8 cellular contexts compared by ENCODE assay signal in genomic region chr11:77590194-77590591, GRCh38. TPM values are rescaled to one million over a fixed set of nuclear protein-coding genes. Genes with fewer than 3 reads are reported as not detected.
DNase-seq lines count a peak whose midpoint lies in the region; ATAC-seq and TF ChIP-seq lines count a peak whose summit lies in the region.

No MANE protein-coding gene starts in this region.

- DNase-seq in Caco-2 (peak; percentile 82 to 85), NCI-H2227 treated with DMSO at 0.1 percent for 48 hours (lab: John Stamatoyannopoulos, UW) (peak; percentile 74), astrocyte of the spinal cord (ENCODE audit: low read depth, low spot score) (peak; percentile 35)

- H3K36me3 Mint-ChIP-seq in Caco-2 (ENCODE audit: insufficient read depth, unreplicated experiment): peaks cover 25% of the 10 kb centered on the region

- peak overlapping the region; percentile 97 for H3K4me3 Mint-ChIP-seq in Caco-2 (ENCODE audit: unreplicated experiment)

- H3K27me3 ChIP-seq in Caco-2 (replicated peaks; ENCODE audit: control insufficient read depth, insufficient read depth, low read length) (no peaks in the 10 kb centered on the region), rectal smooth muscle tissue (ENCODE audit: control insufficient read depth, insufficient read depth, low read length) (no peaks in the 10 kb centered on the region)

- TF ChIP-seq CTCF in Caco-2 (IDR thresholded peaks at IDR 0.05; ENCODE audit: insufficient read depth in 1 of 2, low read depth in 1 of 2, low read length in 1 of 2, severe bottlenecking in 1 of 2, unreplicated experiment in 1 of 2): peak in 1 of 2 experiments; percentile 40
- no peak for TF ChIP-seq CTCF in astrocyte of the spinal cord (IDR thresholded peaks at IDR 0.05; ENCODE audit: low read depth, low read length)

- in situ Hi-C loops in astrocyte of the spinal cord (cut with HindIII; ENCODE audit: low sequenced_read_pairs): no loop called here

- H3K27ac ChIP-seq in rectal smooth muscle tissue (ENCODE audit: low read depth, low read length): no peak overlapping the region

- H3K27ac Mint-ChIP-seq in Caco-2 (ENCODE audit: unreplicated experiment): peak overlapping the region; percentile 92

- no peaks in the 10 kb centered on the region for H3K27me3 Mint-ChIP-seq in Caco-2 (ENCODE audit: insufficient read depth, unreplicated experiment)

- H3K4me1 Mint-ChIP-seq in Caco-2 (ENCODE audit: low read depth, unreplicated experiment): peaks cover 34% of the 10 kb centered on the region

- ATAC-seq in GM21825 (IDR thresholded peaks at IDR 0.05; ENCODE audit: unreplicated experiment) (peak; percentile 27), GM21515 (IDR thresholded peaks at IDR 0.05; ENCODE audit: unreplicated experiment) (no peak), HG03432 (IDR thresholded peaks at IDR 0.05; ENCODE audit: unreplicated experiment) (no peak)

- H3K4me3 ChIP-seq in Caco-2 (ENCODE audit: low read depth, low read length) (peak overlapping the region; percentile 79), astrocyte of the spinal cord (ENCODE audit: low read depth, low read length) (peak overlapping the region; percentile 68), iPS-11a (ENCODE audit: low read depth, low read length) (peak overlapping the region; percentile 69), rectal smooth muscle tissue (ENCODE audit: low read length) (peak overlapping the region; percentile 78)

- peaks cover 12% of the 10 kb centered on the region for H3K9me3 Mint-ChIP-seq in Caco-2 (ENCODE audit: unreplicated experiment)

- H3K9ac ChIP-seq in rectal smooth muscle tissue (ENCODE audit: low read length): peak overlapping the region; percentile 73

- H3K4me1 ChIP-seq in Caco-2: peaks cover 13% of the 10 kb centered on the region
- peaks cover 5% of the 10 kb centered on the region for H3K4me1 ChIP-seq in rectal smooth muscle tissue (ENCODE audit: control insufficient read depth, insufficient read depth, low read length)

- POLR2A ChIA-PET in Caco-2 (lab: Charles Lee): interaction anchor here (0.6 to 1.7 kb wide), 3 partner anchors 12 to 118 kb away, joined by 4 to 11 read pairs (median 6); no protein-coding TSS in a partner anchor

- no TSS peak for BruUV-seq in Caco-2 (replicated peaks; lab: Mats Ljungman, UMichigan)

- CTCF ChIA-PET in Caco-2 (lab: Charles Lee): interaction anchor here (0.8 to 1.7 kb wide), 6 partner anchors 30 to 395 kb away, joined by 3 to 7 read pairs (median 6); no protein-coding TSS in a partner anchor

- no peaks in the 10 kb centered on the region for H3K9me3 ChIP-seq in Caco-2

- H3K36me3 ChIP-seq in Caco-2 (ENCODE audit: control insufficient read depth, insufficient read depth, low read length) (no peaks in the 10 kb centered on the region), rectal smooth muscle tissue (ENCODE audit: control insufficient read depth, insufficient read depth, low read length) (no peaks in the 10 kb centered on the region)

- intact Hi-C loops in Caco-2 (cut with micrococcal nuclease; ENCODE audit: unreplicated experiment): loop anchor here (1.0 kb wide), 2 partner anchors 47 to 116 kb away; partner anchors contain the start of genes CLNS1A and PAK1

RNA-seq across cellular contexts. Expression of gene AQP11, which starts 0.4 kb away (rescaled TPM):
- 11.5 and 12.7 TPM in 2 replicates for total RNA-seq in Caco-2 (2022)

RNA-seq across cellular contexts. Expression of gene CLNS1A, which starts 47.4 kb away (rescaled TPM):
- total RNA-seq in Caco-2 (2022): 282 and 306 TPM in 2 replicates
